Comparison of ENCODE assay signal across 1 cellular context in genomic region chr20:11296951-11297350, GRCh38.
TF ChIP-seq lines count a peak whose summit lies in the region.

No MANE protein-coding gene starts in this region.

TF ChIP-seq in WTC11, 78 proteins besides CTCF, POLR2A, EP300 and RAD21 (continued from another document):
- TF ChIP-seq ARID4B (CRISPR knock-in tag; IDR thresholded peaks at IDR 0.05; ENCODE audit: borderline replicate concordance): no peak
- TF ChIP-seq STAT6 (CRISPR knock-in tag; conservative IDR thresholded peaks at IDR 0.05; ENCODE audit: low read depth): no peak
- TF ChIP-seq NR3C1 (CRISPR knock-in tag; conservative IDR thresholded peaks at IDR 0.05; ENCODE audit: low read depth): no peak
- no peak for TF ChIP-seq TCF7 (CRISPR knock-in tag; IDR thresholded peaks at IDR 0.05; ENCODE audit: low read depth)
- TF ChIP-seq MLX (CRISPR knock-in tag; IDR thresholded peaks at IDR 0.05): no peak
- TF ChIP-seq PRRX2 (CRISPR knock-in tag; IDR thresholded peaks at IDR 0.05): no peak
- TF ChIP-seq ZNF281 (CRISPR knock-in tag; IDR thresholded peaks at IDR 0.05): no peak
- no peak for TF ChIP-seq EMX1 (CRISPR knock-in tag; IDR thresholded peaks at IDR 0.05)
- TF ChIP-seq USF1 (CRISPR knock-in tag; IDR thresholded peaks at IDR 0.05): no peak
- no peak for TF ChIP-seq ZNF671 (CRISPR knock-in tag; IDR thresholded peaks at IDR 0.05)
